33 cellular contexts compared by ENCODE assay signal in genomic region chr15:24943361-24943760, GRCh38.
"Had no signal": no experiment of that assay in that cellular context is flagged by ENCODE, and none has a peak within 500 bp of the region (broad histone marks: within the 10 kb centered on the region; RNA-seq: fewer than 3 reads in every experiment).

No MANE protein-coding gene starts in this region.

- H3K36me3 Mint-ChIP-seq: activated CD4-positive, alpha-beta memory T cell treated with anti-CD3 and anti-CD28 coated beads for 36 hours; activated naive CD4-positive, alpha-beta T cell treated with anti-CD3 and anti-CD28 coated beads, Interleukin-2, amount 10 ng/mL, durations not matched to agents 7 days and 5 days had no signal

- H3K4me3 Mint-ChIP-seq: activated CD4-positive, alpha-beta memory T cell treated with anti-CD3 and anti-CD28 coated beads for 36 hours; activated CD4-positive, alpha-beta T cell treated with anti-CD3 and anti-CD28 coated beads, Interleukin-2, amount 10 ng/mL, durations not matched to agents 24 days and 14 days; activated naive CD4-positive, alpha-beta T cell treated with anti-CD3 and anti-CD28 coated beads, Interleukin-2, amount 10 ng/mL, durations not matched to agents 7 days and 5 days; activated naive CD8-positive, alpha-beta T cell; activated naive CD8-positive, alpha-beta T cell treated with anti-CD3 and anti-CD28 coated beads, Interleukin-2, amount 50 U/mL, for 24 hours; activated T-cell treated with anti-CD3 and anti-CD28 coated beads, Interleukin-2, amount 50 U/mL, for 4 hours; activated T-helper 1 cell treated with anti-CD3 and anti-CD28 coated beads, Interleukin-12 subunit alpha, Interleukin-12 subunit beta, Interleukin-2, Interleukin-4 antibody, amounts not matched to agents 30 ng/mL and 10 ng/mL and 1 ng/mL, durations not matched to agents 14 hours and 24 hours and 36 hours; brain had no signal

- H2AFZ ChIP-seq: PC-9 had no signal

- H3K4me1 Mint-ChIP-seq: activated CD4-positive, alpha-beta T cell treated with anti-CD3 and anti-CD28 coated beads, Interleukin-2, amount 10 ng/mL, durations not matched to agents 24 days and 14 days; activated naive CD4-positive, alpha-beta T cell treated with anti-CD3 and anti-CD28 coated beads, Interleukin-2, amount 10 ng/mL, durations not matched to agents 7 days and 5 days; activated naive CD8-positive, alpha-beta T cell treated with anti-CD3 and anti-CD28 coated beads, Interleukin-2, amount 50 U/mL, for 24 hours; brain had no signal

- H3K27ac ChIP-seq: PC-9, RWPE1 had no signal

- FAIRE-seq: RCC 7860 had no signal

- H3K4me3 ChIP-seq: MG63, PC-9 had no signal

- H3K27me3 Mint-ChIP-seq: activated CD4-positive, alpha-beta memory T cell treated with anti-CD3 and anti-CD28 coated beads for 36 hours; activated CD4-positive, alpha-beta T cell treated with anti-CD3 and anti-CD28 coated beads, Interleukin-2, amount 10 ng/mL, durations not matched to agents 24 days and 14 days; activated naive CD4-positive, alpha-beta T cell treated with anti-CD3 and anti-CD28 coated beads, Interleukin-2, amount 10 ng/mL, durations not matched to agents 7 days and 5 days; activated naive CD8-positive, alpha-beta T cell; activated naive CD8-positive, alpha-beta T cell treated with anti-CD3 and anti-CD28 coated beads, Interleukin-2, amount 50 U/mL, for 24 hours; brain had no signal

- H3K9me3 ChIP-seq: MG63 had no signal

- H3K27me3 ChIP-seq: MG63 had no signal

- H3K4me2 ChIP-seq: PC-9 had no signal

- DNase-seq: activated CD4-positive, alpha-beta memory T cell treated with anti-CD3 and anti-CD28 coated beads for 36 hours; activated CD4-positive, alpha-beta T cell treated with anti-CD3 and anti-CD28 coated beads, Interleukin-2, amount 10 ng/mL, durations not matched to agents 24 days and 14 days; activated CD8-positive, alpha-beta memory T cell treated with anti-CD3 and anti-CD28 coated beads, Interleukin-2, amount 50 U/mL, for 4 hours; activated naive CD4-positive, alpha-beta T cell treated with anti-CD3 and anti-CD28 coated beads, Interleukin-2, amount 10 ng/mL, durations not matched to agents 7 days and 5 days; activated naive CD8-positive, alpha-beta T cell treated with anti-CD3 and anti-CD28 coated beads, Interleukin-2, amount 50 U/mL, for 24 hours; activated T-cell treated with anti-CD3 and anti-CD28 coated beads for 4 hours; activated T-cell treated with anti-CD3 and anti-CD28 coated beads, Interleukin-2, amount 50 U/mL, for 4 hours; anterior cingulate cortex; central memory CD4-positive, alpha-beta T cell; Kasumi-1; KG1; MG63; NCI-H1048; NCI-H1105 treated with DMSO at 0.1 percent for 48 hours; NCI-H1436; NCI-H1694; NCI-H1930; NCI-H2081 treated with DMSO at 0.1 percent for 48 hours; NCI-H226; NCI-H446 treated with DMSO at 0.1 percent for 48 hours; NCI-H69; NK-92 treated with Interleukin-12 subunit alpha and Interleukin-12 subunit beta, amount 100 ng/mL, for 24 hours; PC-9; SIG-M5; SW 1271; T-helper 1 cell; T-helper 2 cell; T-helper 9 cell had no signal

- H3K27ac Mint-ChIP-seq: activated CD4-positive, alpha-beta memory T cell treated with anti-CD3 and anti-CD28 coated beads for 36 hours; activated CD4-positive, alpha-beta T cell treated with anti-CD3 and anti-CD28 coated beads, Interleukin-2, amount 10 ng/mL, durations not matched to agents 24 days and 14 days; activated naive CD4-positive, alpha-beta T cell treated with anti-CD3 and anti-CD28 coated beads, Interleukin-2, amount 10 ng/mL, durations not matched to agents 7 days and 5 days; activated naive CD8-positive, alpha-beta T cell; activated naive CD8-positive, alpha-beta T cell treated with anti-CD3 and anti-CD28 coated beads, Interleukin-2, amount 50 U/mL, for 24 hours; activated T-helper 1 cell treated with anti-CD3 and anti-CD28 coated beads, Interleukin-12 subunit alpha, Interleukin-12 subunit beta, Interleukin-2, Interleukin-4 antibody, amounts not matched to agents 30 ng/mL and 10 ng/mL and 1 ng/mL, durations not matched to agents 14 hours and 24 hours and 36 hours; brain had no signal

- H3K36me3 ChIP-seq: MG63 had no signal
